ENCODE assay signal across 1 cellular context in genomic region chr6:1310628-1311399, GRCh38.
TF ChIP-seq lines count a peak whose summit lies in the region.

No MANE protein-coding gene starts in this region.

TF ChIP-seq in HepG2, 621 proteins besides CTCF, POLR2A, EP300 and RAD21 (continued from another document and continues in another):
- no peak for TF ChIP-seq ZNF142 (CRISPR knock-in tag; IDR thresholded peaks at IDR 0.05)
- TF ChIP-seq ZNF788 (CRISPR knock-in tag; IDR thresholded peaks at IDR 0.05; ENCODE audit: borderline replicate concordance): peak; percentile 72; the same call in 1 of the 2 replicates
- no peak for TF ChIP-seq BHLHE40 (IDR thresholded peaks at IDR 0.05; ENCODE audit: low read length)
- TF ChIP-seq ZNF256 (CRISPR knock-in tag; conservative IDR thresholded peaks at IDR 0.05): no peak
- TF ChIP-seq REXO4 (CRISPR knock-in tag; IDR thresholded peaks at IDR 0.05; ENCODE audit: borderline replicate concordance): no peak
- TF ChIP-seq ZGPAT (CRISPR knock-in tag; IDR thresholded peaks at IDR 0.05): no peak
- no peak for TF ChIP-seq CENPBD1 (CRISPR knock-in tag; IDR thresholded peaks at IDR 0.05; ENCODE audit: borderline replicate concordance, low read depth)
- no peak for TF ChIP-seq MXD1 (CRISPR knock-in tag; IDR thresholded peaks at IDR 0.05)
- peak; percentile 7; the same call in 1 of the 2 replicates for TF ChIP-seq PHF8 (CRISPR knock-in tag; IDR thresholded peaks at IDR 0.05)
- no peak for TF ChIP-seq ADNP (CRISPR knock-in tag; IDR thresholded peaks at IDR 0.05)
- no peak for TF ChIP-seq SNAPC2 (CRISPR knock-in tag; IDR thresholded peaks at IDR 0.05)
- TF ChIP-seq CCAR2 (optimal IDR thresholded peaks at IDR 0.05; ENCODE audit: low read depth, low read length): no peak
- TF ChIP-seq HHEX (CRISPR knock-in tag; IDR thresholded peaks at IDR 0.05): no peak
- no peak for TF ChIP-seq THAP8 (CRISPR knock-in tag; IDR thresholded peaks at IDR 0.05; ENCODE audit: borderline replicate concordance)
- no peak for TF ChIP-seq ZNF432 (CRISPR knock-in tag; IDR thresholded peaks at IDR 0.05; ENCODE audit: borderline replicate concordance)
- no peak for TF ChIP-seq SP1 (IDR thresholded peaks at IDR 0.05)
- peak; percentile 69 for TF ChIP-seq SP1 (CRISPR knock-in tag; IDR thresholded peaks at IDR 0.05)
- TF ChIP-seq ZBTB42 (CRISPR knock-in tag; IDR thresholded peaks at IDR 0.05): no peak
- TF ChIP-seq ZNF317 (CRISPR knock-in tag; IDR thresholded peaks at IDR 0.05): peak; percentile 82
- TF ChIP-seq SUZ12 (IDR thresholded peaks at IDR 0.05; ENCODE audit: low read depth, low read length): no peak
- no peak for TF ChIP-seq ZNF484 (CRISPR knock-in tag; IDR thresholded peaks at IDR 0.05; ENCODE audit: borderline replicate concordance, low read depth)
- TF ChIP-seq HNF1A (IDR thresholded peaks at IDR 0.05; ENCODE audit: low read depth): no peak; the same call in 1 of the 2 replicates
- TF ChIP-seq HNF1A (CRISPR knock-in tag; IDR thresholded peaks at IDR 0.05; ENCODE audit: borderline replicate concordance): peak; percentile 33; the same call in 1 of the 2 replicates
- TF ChIP-seq E2F5 (CRISPR knock-in tag; conservative IDR thresholded peaks at IDR 0.05): no peak
- TF ChIP-seq ZSCAN31 (CRISPR knock-in tag; IDR thresholded peaks at IDR 0.05; ENCODE audit: low read depth): no peak; the same call in 1 of the 2 replicates
- peak; percentile 82 for TF ChIP-seq SMAD3 (CRISPR knock-in tag; IDR thresholded peaks at IDR 0.05)
- TF ChIP-seq NFAT5 (CRISPR knock-in tag; IDR thresholded peaks at IDR 0.05): no peak
- TF ChIP-seq CC2D1A (CRISPR knock-in tag; IDR thresholded peaks at IDR 0.05): no peak
- no peak; the same call in 1 of the 2 replicates for TF ChIP-seq ZNF770 (CRISPR knock-in tag; IDR thresholded peaks at IDR 0.05)
- no peak for TF ChIP-seq ZNF549 (CRISPR knock-in tag; IDR thresholded peaks at IDR 0.05)
- TF ChIP-seq KLF16 (CRISPR knock-in tag; IDR thresholded peaks at IDR 0.05): peak in 1 of 2 experiments; percentile 42; a peak in 1 of 4 replicates
- TF ChIP-seq DMTF1 (CRISPR knock-in tag; IDR thresholded peaks at IDR 0.05): no peak
- 0 out of 2 replicates have a peak, but pooled peaks have one; percentile 47 for TF ChIP-seq KLF11 (CRISPR knock-in tag; IDR thresholded peaks at IDR 0.05)
